Comparison of ENCODE assay signal across 9 cellular contexts in the genomic region with DNA sequence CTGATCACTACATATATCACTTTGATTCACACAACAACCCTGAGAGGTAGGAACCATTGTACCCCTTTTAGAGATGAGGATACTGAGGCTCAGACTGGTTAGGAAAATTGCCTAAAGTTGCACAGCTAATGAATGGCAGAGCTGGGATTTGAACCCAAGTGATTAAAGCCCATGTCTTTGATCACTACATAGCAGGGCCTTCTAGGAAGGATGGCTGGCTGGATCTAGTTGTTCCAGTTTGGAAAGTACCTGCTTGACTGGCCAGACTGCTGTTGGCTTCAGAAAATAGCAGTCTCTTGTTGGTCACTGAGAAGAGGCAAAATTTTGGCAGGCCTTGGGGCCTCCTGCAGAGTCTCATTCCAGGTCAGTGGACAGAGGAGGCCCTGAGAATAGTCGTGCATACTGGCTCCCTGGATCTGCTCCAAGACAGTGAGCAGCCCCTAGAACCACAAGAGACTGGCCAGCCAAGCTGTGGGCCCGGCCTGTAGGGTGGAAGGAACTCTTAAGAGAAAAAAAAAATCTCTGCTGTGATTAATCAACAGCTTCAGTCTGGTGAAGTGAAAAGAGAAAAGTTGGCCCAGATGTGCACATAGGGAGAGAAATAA. TPM values are rescaled to one million over a fixed set of nuclear protein-coding genes. Genes with fewer than 3 reads are reported as not detected.
A peak's percentile ranks its signal among the peaks of the same experiment; 100 is the strongest.
DNase-seq lines count a peak whose midpoint lies in the region; ATAC-seq and TF ChIP-seq lines count a peak whose summit lies in the region.
"Had no signal": no experiment of that assay in that cellular context is flagged by ENCODE, and none has a peak within 500 bp of the region (broad histone marks: within the 10 kb centered on the region; RNA-seq: fewer than 3 reads in every experiment).

No MANE protein-coding gene starts in this region.

- H3K9me2 ChIP-seq in PC-9 (ENCODE audit: insufficient read depth) = no peaks in the 10 kb centered on the region

- H3K36me3 Mint-ChIP-seq in neural progenitor cell = peaks cover 9% of the 10 kb centered on the region
- peaks cover 26% of the 10 kb centered on the region for H3K36me3 Mint-ChIP-seq in endothelial cell (ENCODE audit: low read depth, unreplicated experiment)
- H3K36me3 Mint-ChIP-seq in CD8-positive, alpha-beta T cell = peaks cover 63% of the 10 kb centered on the region

- no peaks in the 10 kb centered on the region for H3K79me2 ChIP-seq in PC-9 (ENCODE audit: low read depth)
- no peaks in the 10 kb centered on the region for H3K79me2 ChIP-seq in neural progenitor cell (ENCODE audit: low read depth)

- no TSS peak for BruUV-seq in PC-9 (replicated peaks; lab: Mats Ljungman, UMichigan)

- CTCF ChIA-PET in PC-9 (lab: Charles Lee) = no interaction called here
- CTCF ChIA-PET in CD8-positive, alpha-beta T cell (lab: Charles Lee) = interaction anchor here (1.1 kb wide), 1 partner anchor 15 kb away, joined by 4 read pairs; no protein-coding TSS in a partner anchor

- no peaks in the 10 kb centered on the region; the same call in 1 of the 2 replicates for H4K20me1 ChIP-seq in PC-9 (ENCODE audit: insufficient read depth)
- H4K20me1 ChIP-seq in neural progenitor cell (ENCODE audit: low read depth) = no peaks in the 10 kb centered on the region

- H3K4me3 Mint-ChIP-seq in neural progenitor cell = no peak overlapping the region
- no peak overlapping the region for H3K4me3 Mint-ChIP-seq in endothelial cell (ENCODE audit: unreplicated experiment)
- no peak overlapping the region for H3K4me3 Mint-ChIP-seq in CD8-positive, alpha-beta T cell

- H3K4me3 ChIP-seq in PC-9 = no peak overlapping the region
- H3K4me3 ChIP-seq in neural progenitor cell = no peak overlapping the region
- no peak overlapping the region for H3K4me3 ChIP-seq in CD8-positive, alpha-beta T cell (ENCODE audit: low read depth, low read length)
- H3K4me3 ChIP-seq: SJSA1 had no signal

- H3K9me3 ChIP-seq in PC-9 (ENCODE audit: insufficient read depth, low read depth) (no peaks in the 10 kb centered on the region), neural progenitor cell (ENCODE audit: low read depth) (no peaks in the 10 kb centered on the region)
- H3K9me3 ChIP-seq in CD8-positive, alpha-beta T cell (ENCODE audit: low read length) = no peaks in the 10 kb centered on the region
- H3K9me3 ChIP-seq: SJSA1 had no signal

- peak overlapping the region; percentile 62 for H3K27ac Mint-ChIP-seq in neural progenitor cell
- no peak overlapping the region for H3K27ac Mint-ChIP-seq in endothelial cell (ENCODE audit: unreplicated experiment)
- H3K27ac Mint-ChIP-seq in CD8-positive, alpha-beta T cell = no peak overlapping the region

- no peak overlapping the region for H3K9ac ChIP-seq in neural progenitor cell

- H3K27me3 ChIP-seq in PC-9 (ENCODE audit: insufficient read depth, low read depth) (no peaks in the 10 kb centered on the region), neural progenitor cell (no peaks in the 10 kb centered on the region)
- H3K27me3 ChIP-seq in CD8-positive, alpha-beta T cell (ENCODE audit: insufficient read depth, low read length) = no peaks in the 10 kb centered on the region
- H3K27me3 ChIP-seq: SJSA1 had no signal

- POLR2A ChIA-PET in PC-9 (lab: Charles Lee; ENCODE audit: unreplicated experiment) = no interaction called here
- POLR2A ChIA-PET in CD8-positive, alpha-beta T cell (lab: Charles Lee) = no interaction called here

- H3K9me3 Mint-ChIP-seq in neural progenitor cell = no peaks in the 10 kb centered on the region
- H3K9me3 Mint-ChIP-seq in endothelial cell (ENCODE audit: unreplicated experiment) = no peaks in the 10 kb centered on the region
- H3K9me3 Mint-ChIP-seq in CD8-positive, alpha-beta T cell = no peaks in the 10 kb centered on the region

- peak overlapping the region; percentile 43 for H3K4me2 ChIP-seq in PC-9
- H3K4me2 ChIP-seq in neural progenitor cell = no peak overlapping the region

- no peak for ATAC-seq in CD8-positive, alpha-beta T cell

- H3K36me3 ChIP-seq in PC-9 (ENCODE audit: low read depth) (no peaks in the 10 kb centered on the region), neural progenitor cell (no peaks in the 10 kb centered on the region)
- H3K36me3 ChIP-seq in CD8-positive, alpha-beta T cell (ENCODE audit: insufficient read depth, low read length) = peaks cover 20% of the 10 kb centered on the region

- TF ChIP-seq CTCF in C4-2B (conservative IDR thresholded peaks at IDR 0.05) = no peak
- no peak for TF ChIP-seq CTCF in PC-9 (conservative IDR thresholded peaks at IDR 0.05)
- no peak for TF ChIP-seq CTCF in neural progenitor cell (IDR thresholded peaks at IDR 0.05)
- TF ChIP-seq CTCF in endothelial cell (IDR thresholded peaks at IDR 0.05; ENCODE audit: unreplicated experiment) = no peak
- no peak for TF ChIP-seq CTCF in CD8-positive, alpha-beta T cell (IDR thresholded peaks at IDR 0.05)

- H3K27ac ChIP-seq in C4-2B (peak overlapping the region; percentile 21), PC-9 (peak overlapping the region; percentile 79), neural progenitor cell (peak overlapping the region; percentile 8)
- no peak overlapping the region for H3K27ac ChIP-seq in CD8-positive, alpha-beta T cell (ENCODE audit: low read depth, low read length)
- H3K27ac ChIP-seq: SJSA1 had no signal

- H2AFZ ChIP-seq in PC-9 (no peak overlapping the region), neural progenitor cell (replicated peaks) (no peak overlapping the region)

- H3K4me1 Mint-ChIP-seq in neural progenitor cell (peaks cover 41% of the 10 kb centered on the region), endothelial cell (ENCODE audit: unreplicated experiment) (peaks cover 25% of the 10 kb centered on the region)
- peaks cover 63% of the 10 kb centered on the region for H3K4me1 Mint-ChIP-seq in CD8-positive, alpha-beta T cell (ENCODE audit: low read depth)

- peaks cover 25% of the 10 kb centered on the region for H3K4me1 ChIP-seq in PC-9 (replicated peaks; ENCODE audit: insufficient read depth)
- peaks cover 23% of the 10 kb centered on the region for H3K4me1 ChIP-seq in neural progenitor cell
- H3K4me1 ChIP-seq in CD8-positive, alpha-beta T cell (ENCODE audit: insufficient read depth, low read length) = peaks cover 23% of the 10 kb centered on the region
- H3K4me1 ChIP-seq: SJSA1 had no signal

- H3F3A ChIP-seq in PC-9 (ENCODE audit: insufficient read depth, low read depth) (peaks cover 31% of the 10 kb centered on the region), neural progenitor cell (ENCODE audit: low read depth) (no peaks in the 10 kb centered on the region)

- peaks cover 2% of the 10 kb centered on the region for H3K27me3 Mint-ChIP-seq in neural progenitor cell (ENCODE audit: insufficient read depth, low read depth)
- H3K27me3 Mint-ChIP-seq in endothelial cell (ENCODE audit: unreplicated experiment) = peaks cover 4% of the 10 kb centered on the region
- H3K27me3 Mint-ChIP-seq in CD8-positive, alpha-beta T cell (ENCODE audit: low read depth) = no peaks in the 10 kb centered on the region

- intact Hi-C loops in PC-9 (cut with micrococcal nuclease; ENCODE audit: unreplicated experiment) = loop anchor here (1.0 kb wide), 2 partner anchors 8 to 32 kb away; no protein-coding TSS in a partner anchor
- intact Hi-C loops in CD8-positive, alpha-beta T cell (cut with DNase I, micrococcal nuclease) = no loop called here

- peak; percentile 80 to 92 for DNase-seq in PC-9
- DNase-seq in fibroblast of the conjunctiva (ENCODE audit: low read depth) = peak; percentile 80
- DNase-seq in neural progenitor cell (ENCODE audit: low spot score) = peak; percentile 20
- no peak for DNase-seq in endothelial cell (ENCODE audit: low spot score)
- no peak for DNase-seq in CD8-positive, alpha-beta T cell
- no peak for DNase-seq in HuH-7 (ENCODE audit: low spot score)
- no peak for DNase-seq in activated naive CD4-positive, alpha-beta T cell treated with Interleukin-2 at 50 U/mL for 16 hours

RNA-seq across cellular contexts. Expression of a gene that starts 17.5 kb away (rescaled TPM):
- total RNA-seq in PC-9 (2021) = 18.8 and 24.7 TPM in 2 replicates
- 4.9 and 8.2 TPM in 2 replicates for total RNA-seq in neural progenitor cell (ENCODE audit: low replicate concordance)
- total RNA-seq in endothelial cell (ENCODE audit: unreplicated experiment) = 38.7 TPM
- total RNA-seq in CD8-positive, alpha-beta T cell = 10 to 100 TPM; 20.0 to 21.5 TPM

Comparison
In these comparisons a context has a peak if more than half of its experiments do, and no peak if none do; other contexts are left out.
1. DNase-seq: peak in PC-9 (2 of 2), fibroblast of the conjunctiva (single experiment) and neural progenitor cell (single experiment); none in endothelial cell (single experiment), CD8-positive, alpha-beta T cell (0 of 7), HuH-7 (single experiment) and activated naive CD4-positive, alpha-beta T cell treated with Interleukin-2 at 50 U/mL for 16 hours (single experiment).